Comparison of ENCODE assay signal across 8 cellular contexts in genomic region chr7:107166702-107167426, GRCh38. TPM values are rescaled to one million over a fixed set of nuclear protein-coding genes. Genes with fewer than 3 reads are reported as not detected.
A peak's percentile ranks its signal among the peaks of the same experiment; 100 is the strongest.
DNase-seq lines count a peak whose midpoint lies in the region; ATAC-seq, FAIRE-seq and TF ChIP-seq lines count a peak whose summit lies in the region.

No MANE protein-coding gene starts in this region.

- peak overlapping the region; percentile 98 for H3K27ac Mint-ChIP-seq in memory B cell

- SMC1A ChIA-PET in GM12878 (lab: Charles Lee; ENCODE audit: uncharacterized antibody, unreplicated experiment): interaction anchor here (1.1 to 6.8 kb wide), 6 partner anchors 10 to 220 kb away, joined by 3 to 51 read pairs (median 5); no protein-coding TSS in a partner anchor

- TF ChIP-seq CTCF in heart right ventricle (IDR thresholded peaks at IDR 0.05) (no peak), GM12878 (IDR thresholded peaks at IDR 0.05 in 2 of 3, conservative IDR thresholded peaks at IDR 0.05 in 1 of 3; ENCODE audit: control insufficient read depth in 2 of 3, extremely low read depth in 1 of 3, insufficient read depth in 1 of 3, low read depth in 3 of 3, low read length in 3 of 3) (no peak), uterus (IDR thresholded peaks at IDR 0.05) (no peak)

- H3K9me3 Mint-ChIP-seq in memory B cell: no peaks in the 10 kb centered on the region

- H3K4me1 ChIP-seq in heart right ventricle: peaks cover 7 to 32% (median 20%) of the 10 kb centered on the region in 9 donors
- peaks cover 5% of the 10 kb centered on the region for H3K4me1 ChIP-seq in GM12878 (ENCODE audit: control insufficient read depth, insufficient read depth, low read length)
- peaks cover 0 to under 1% of the 10 kb centered on the region in 2 donors for H3K4me1 ChIP-seq in uterus

- POLR2A ChIA-PET in GM12878 (lab: Charles Lee): interaction anchor here (0.6 kb wide), 2 partner anchors 10 to 25 kb away, joined by 4 to 5 read pairs; no protein-coding TSS in a partner anchor

- peak overlapping the region; percentile 99 for H2AFZ ChIP-seq in GM12878 (ENCODE audit: control insufficient read depth, low read depth, low read length)

- no peak for FAIRE-seq in GM12878 (lab: Jason Lieb, UNC)

- H3K4me3 Mint-ChIP-seq in memory B cell: peak overlapping the region; percentile 93

- in situ Hi-C loops in GM12878 (cut with MboI): no loop called here

- BruUV-seq in GM12878 (replicated peaks; lab: Mats Ljungman, UMichigan): no TSS peak

- CTCF ChIA-PET in GM12878 (lab: Yijun Ruan, JAX): interaction anchor here (0.6 to 3.5 kb wide), 8 partner anchors 14 to 1059 kb away, joined by 3 to 11 read pairs (median 4); no protein-coding TSS in a partner anchor

- H3K4me1 Mint-ChIP-seq in memory B cell: peaks cover 10% of the 10 kb centered on the region

- intact Hi-C loops in heart right ventricle (cut with DNase I) (no loop called here), Right ventricle myocardium superior (cut with DNase I) (no loop called here), GM12878 (cut with micrococcal nuclease; ENCODE audit: unreplicated experiment) (no loop called here), uterus (cut with DNase I; ENCODE audit: low total_unique reads) (no loop called here)

- TF ChIP-seq POLR2A in GM12878 (IDR thresholded peaks at IDR 0.05; ENCODE audit: low read depth, low read length) (no peak), uterus (IDR thresholded peaks at IDR 0.05) (no peak)

- no peak for TF ChIP-seq EP300 in GM12878 (IDR thresholded peaks at IDR 0.05; ENCODE audit: borderline replicate concordance in 1 of 2, control insufficient read depth in 1 of 2, low read depth in 2 of 2, low read length in 2 of 2)

- DNase-seq in heart right ventricle (no peak), Right ventricle myocardium superior (no peak), GM12878 (ENCODE audit: low read depth, low spot score) (no peak), memory B cell (ENCODE audit: low spot score in 2 of 2) (no peak), uterus (no peak), NCI-H2081 treated with DMSO at 0.1 percent for 48 hours (lab: John Stamatoyannopoulos, UW) (no peak), anterior cingulate cortex (lab: John Stamatoyannopoulos, UW) (no peak)

- H3K27ac ChIP-seq in heart right ventricle: peak overlapping the region; percentile 86 to 98 (median 96)
- no peak overlapping the region; the same call in 1 of the 2 replicates for H3K27ac ChIP-seq in GM12878 (ENCODE audit: control insufficient read depth, insufficient read depth)
- H3K27ac ChIP-seq in uterus: peak overlapping the region; percentile 97 to 100

- H3K4me3 ChIP-seq in heart right ventricle (peak overlapping the region in 9 of 10 donors; percentile 48 to 88 (median 63)), GM12878 (no peak overlapping the region), uterus (peak overlapping the region; percentile 47 to 59)

- H3K79me2 ChIP-seq in GM12878 (ENCODE audit: control insufficient read depth, insufficient read depth, low read length): peaks cover 16% of the 10 kb centered on the region

- no peaks in the 10 kb centered on the region for H3K9me3 ChIP-seq in heart right ventricle
- H3K9me3 ChIP-seq in GM12878 (replicated peaks; ENCODE audit: control insufficient read depth, insufficient read depth, low read length): no peaks in the 10 kb centered on the region
- no peaks in the 10 kb centered on the region for H3K9me3 ChIP-seq in uterus

- RAD21 ChIA-PET in GM12878 (lab: Charles Lee; ENCODE audit: unreplicated experiment): interaction anchor here (0.6 to 2.4 kb wide), 7 partner anchors 16 to 558 kb away, joined by 3 to 11 read pairs (median 3); no protein-coding TSS in a partner anchor

- H3K27me3 ChIP-seq in heart right ventricle (no peaks in the 10 kb centered on the region), GM12878 (replicated peaks in 1 of 2; ENCODE audit: control insufficient read depth in 2 of 2, insufficient read depth in 2 of 2, low read length in 1 of 2) (no peaks in the 10 kb centered on the region), uterus (no peaks in the 10 kb centered on the region)

- H4K20me1 ChIP-seq in GM12878 (ENCODE audit: control insufficient read depth, insufficient read depth): no peaks in the 10 kb centered on the region

- 34% methylated on average over 6 of the region's 6 CpGs for WGBS in heart right ventricle, 2 donors
- 17% methylated on average over 6 of the region's 6 CpGs for WGBS in GM12878 (ENCODE audit: insufficient coverage, insufficient replicate concordance, low lambda C conversion rate, missing lambda C conversion rate)

- H3K36me3 Mint-ChIP-seq in memory B cell: peaks cover 2% of the 10 kb centered on the region

- peaks cover 3% of the 10 kb centered on the region for H3K27me3 Mint-ChIP-seq in memory B cell

- H3K4me2 ChIP-seq in GM12878 (ENCODE audit: control insufficient read depth, insufficient read depth): peak overlapping the region; percentile 99

- no peak overlapping the region; the same call in 1 of the 2 replicates for H3K9ac ChIP-seq in GM12878 (ENCODE audit: control insufficient read depth, insufficient read depth, low read length)

- peaks cover 0 to 5% (median 0%) of the 10 kb centered on the region in 9 donors for H3K36me3 ChIP-seq in heart right ventricle
- H3K36me3 ChIP-seq in GM12878 (ENCODE audit: control insufficient read depth in 2 of 2, insufficient read depth in 2 of 2, low read length in 1 of 2): no peaks in the 10 kb centered on the region
- no peaks in the 10 kb centered on the region for H3K36me3 ChIP-seq in uterus

- no peak for ATAC-seq in heart right ventricle
- no peak for ATAC-seq in Right ventricle myocardium superior (ENCODE audit: poor library complexity)
- ATAC-seq in GM12878: no peak
- ATAC-seq in memory B cell (ENCODE audit: low read depth): no peak
- ATAC-seq in GM21526 (IDR thresholded peaks at IDR 0.05; ENCODE audit: low FRiP score, unreplicated experiment): no peak

- TF ChIP-seq RAD21 in GM12878 (IDR thresholded peaks at IDR 0.05; ENCODE audit: insufficient read depth, low read depth, low read length): no peak

TF ChIP-seq in GM12878, 131 proteins besides CTCF, POLR2A, EP300 and RAD21:
- no peak for TF ChIP-seq SP1 (IDR thresholded peaks at IDR 0.05; ENCODE audit: low read depth, low read length)
- TF ChIP-seq HCFC1 (IDR thresholded peaks at IDR 0.05; ENCODE audit: low read length): no peak
- TF ChIP-seq SUPT20H (IDR thresholded peaks at IDR 0.05; ENCODE audit: borderline replicate concordance, control insufficient read depth, low read depth, low read length): no peak
- TF ChIP-seq ZNF384 (IDR thresholded peaks at IDR 0.05; ENCODE audit: borderline replicate concordance, low read depth, low read length): 0 out of 2 replicates have a peak, but pooled peaks have one; percentile 7

RNA-seq across cellular contexts. Expression of gene HBP1, which starts 1.9 kb away (rescaled TPM):
- total RNA-seq in heart right ventricle (10 to 100 TPM; 45.0 to 80.3 (median 64.8) TPM), Right ventricle myocardium superior (68.9 TPM), GM12878 (2014; rRNA removed) (9.0 and 12.9 TPM in 2 replicates), GM12878 (2014; rRNA removed; fragmentation: Illumina TruSeq; extraction: Trizol) (9.7 and 10.1 TPM in 2 replicates), GM12878 (2021) (7.0 and 7.5 TPM in 2 replicates), uterus (100 to 1,000 TPM in 3 of 4 donors, 10 to 100 TPM in 1; 48.3 to 169 (median 130) TPM)
- polyA plus RNA-seq in heart right ventricle (10 to 100 TPM; 21.4 to 25.4 TPM), GM12878 (2011; rRNA removed) (30.9 and 36.9 TPM in 2 replicates), GM12878 (2014; fragmentation: Illumina TruSeq; extraction: Trizol) (8.0 and 8.4 TPM in 2 replicates), GM12878 (2014; fragmentation: Nextera tagmentation; extraction: Ambion mirVana) (10 to 100 TPM in 1 of 2 experiments, 1 to 10 TPM in 1; 8.5 to 10.2 TPM), GM12878 (2014; rRNA removed) (5.8 and 6.1 TPM in 2 replicates), GM12878 (2016; fragmentation: Nextera tagmentation; extraction: Ambion mirVana) (10 to 100 TPM; 11.4 to 11.5 TPM)
- total RNA-seq in GM12878 (2013; cell fraction: nucleolus; rRNA removed): 102 and 117 TPM in 2 replicates
- polyA plus RNA-seq in GM12878 (2011; ENCODE audit: low read depth): 11.0 TPM
- 14.2 and 23.9 TPM in 2 replicates for polyA plus RNA-seq in GM12878 (2011; cell fraction: cytosol; rRNA removed)
- 20.4 and 27.3 TPM in 2 replicates for polyA plus RNA-seq in GM12878 (2011; cell fraction: nucleus; rRNA removed)
- polyA plus RNA-seq in GM12878 (2012): 27.3 and 28.4 TPM in 2 replicates
- 34.5 and 48.2 TPM in 2 replicates for polyA minus RNA-seq in GM12878 (2011; rRNA and poly(A)+ RNA removed)
- polyA minus RNA-seq in GM12878 (2011; cell fraction: cytosol; rRNA and poly(A)+ RNA removed): 10.1 and 10.2 TPM in 2 replicates
- 24.0 and 27.3 TPM in 2 replicates for polyA minus RNA-seq in GM12878 (2011; cell fraction: nucleus; rRNA and poly(A)+ RNA removed)
